Comparison of ENCODE assay signal across 22 cellular contexts in genomic region chr11:84069048-84069447, GRCh38.
DNase-seq lines count a peak whose midpoint lies in the region; ATAC-seq and TF ChIP-seq lines count a peak whose summit lies in the region.
"Had no signal": no experiment of that assay in that cellular context is flagged by ENCODE, and none has a peak within 500 bp of the region (broad histone marks: within the 10 kb centered on the region; RNA-seq: fewer than 3 reads in every experiment).

No MANE protein-coding gene starts in this region.

- no peaks in the 10 kb centered on the region for H3K9me3 ChIP-seq in osteoblast (ENCODE audit: low read depth, low read length)
- H3K9me3 ChIP-seq: BE2C, BLaER1 had no signal

- no peak overlapping the region for H2AFZ ChIP-seq in osteoblast (ENCODE audit: low read length)

- no peak for DNase-seq in dorsolateral prefrontal cortex
- no peak for DNase-seq in left lobe of liver (ENCODE audit: low spot score)
- peak; percentile 14 for DNase-seq in osteoblast (ENCODE audit: insufficient read length, low spot score, missing footprints)
- DNase-seq in cortex of kidney (lab: John Stamatoyannopoulos, UW), result no peak
- DNase-seq: 8988T; ACHN; BE2C; C1 segment of cervical spinal cord; CD4-positive, alpha-beta memory T cell; CD4-positive, CD25-positive, alpha-beta regulatory T cell; CD8-positive, alpha-beta memory T cell; COR-L47; DMS 273 treated with DMSO at 0.1 percent for 48 hours; DMS153; DMS79; DND-41; EL; GDM1 had no signal

- TF ChIP-seq CTCF in dorsolateral prefrontal cortex (IDR thresholded peaks at IDR 0.05 in 54 of 56, conservative IDR thresholded peaks at IDR 0.05 in 2 of 56; ENCODE audit: low read depth in 1 of 56, partially characterized antibody in 56 of 56), result no peak
- no peak for TF ChIP-seq CTCF in osteoblast (IDR thresholded peaks at IDR 0.05; ENCODE audit: extremely low read depth, low read depth, low read length)

- ATAC-seq in left lobe of liver (peak; percentile 65), GM18502 (IDR thresholded peaks at IDR 0.05; ENCODE audit: poor library complexity, unreplicated experiment) (no peak), HG02610 (IDR thresholded peaks at IDR 0.05; ENCODE audit: unreplicated experiment) (no peak)
- ATAC-seq: GM12878 had no signal

- intact Hi-C loops in dorsolateral prefrontal cortex (cut with DNase I), result no loop called here

- H3K27me3 ChIP-seq in dorsolateral prefrontal cortex, result no peaks in the 10 kb centered on the region
- H3K27me3 ChIP-seq in osteoblast (ENCODE audit: insufficient read depth, low read length), result no peaks in the 10 kb centered on the region
- H3K27me3 ChIP-seq: BE2C, BLaER1 had no signal

- no peaks in the 10 kb centered on the region for H4K20me1 ChIP-seq in osteoblast (ENCODE audit: insufficient read depth, low read length)
- H4K20me1 ChIP-seq: BLaER1 had no signal

- no peaks in the 10 kb centered on the region for H3K4me1 ChIP-seq in osteoblast (ENCODE audit: insufficient read depth, low read length)
- H3K4me1 ChIP-seq: BLaER1 had no signal

- H3K4me3 ChIP-seq in dorsolateral prefrontal cortex, result no peak overlapping the region
- H3K4me3 ChIP-seq in osteoblast (ENCODE audit: insufficient read depth, low read length), result no peak overlapping the region
- H3K4me3 ChIP-seq: BLaER1, GM12878 had no signal

- no peaks in the 10 kb centered on the region for H3K79me2 ChIP-seq in osteoblast (ENCODE audit: insufficient read depth, low read length)

- no peaks in the 10 kb centered on the region for H3K36me3 ChIP-seq in osteoblast (ENCODE audit: insufficient read depth, low read length)
- H3K36me3 ChIP-seq: BE2C, BLaER1 had no signal

- H3K27ac ChIP-seq in dorsolateral prefrontal cortex, result peak overlapping the region in 43 of 59 donors; percentile 0 to 77 (median 44)
- no peak overlapping the region for H3K27ac ChIP-seq in osteoblast (ENCODE audit: low read depth, low read length)
- H3K27ac ChIP-seq: BLaER1 had no signal

- no peak overlapping the region for H3K4me2 ChIP-seq in osteoblast (ENCODE audit: insufficient read depth, low read length)
- H3K4me2 ChIP-seq: BLaER1 had no signal
